Comparison of ENCODE assay signal across 1 cellular context in genomic region chr19:29516358-29516725, GRCh38.
TF ChIP-seq lines count a peak whose summit lies in the region.

No MANE protein-coding gene starts in this region.

TF ChIP-seq in HepG2, 621 proteins besides CTCF, POLR2A, EP300 and RAD21 (continued from another document):
- TF ChIP-seq KIAA2018 (CRISPR knock-in tag; IDR thresholded peaks at IDR 0.05; ENCODE audit: borderline replicate concordance) (no peak), TEF (CRISPR knock-in tag; IDR thresholded peaks at IDR 0.05) (no peak), SATB2 (CRISPR knock-in tag; IDR thresholded peaks at IDR 0.05) (no peak), GLMP (CRISPR knock-in tag; IDR thresholded peaks at IDR 0.05; ENCODE audit: borderline replicate concordance) (no peak), ZBTB4 (CRISPR knock-in tag; IDR thresholded peaks at IDR 0.05; ENCODE audit: borderline replicate concordance) (no peak), ZBTB8A (CRISPR knock-in tag; IDR thresholded peaks at IDR 0.05; ENCODE audit: borderline replicate concordance, low read depth) (no peak), POLR2AphosphoS2 (IDR thresholded peaks at IDR 0.05; ENCODE audit: low read depth, low read length) (no peak), ZBTB42 (CRISPR knock-in tag; IDR thresholded peaks at IDR 0.05) (no peak), ZNF276 (CRISPR knock-in tag; IDR thresholded peaks at IDR 0.05; ENCODE audit: low read depth) (no peak), ZFP37 (CRISPR knock-in tag; IDR thresholded peaks at IDR 0.05; ENCODE audit: borderline replicate concordance) (no peak)
TF ChIP-seq in HepG2: peak in this region for 0.
